ENCODE assay signal across 6 cellular contexts in genomic region chr4:41874873-41875272, GRCh38.
"Had no signal": no experiment of that assay in that cellular context is flagged by ENCODE, and none has a peak within 500 bp of the region (broad histone marks: within the 10 kb centered on the region; RNA-seq: fewer than 3 reads in every experiment).

No MANE protein-coding gene starts in this region.

- ATAC-seq: K562 had no signal

- H3K4me3 ChIP-seq: GM23248, K562 had no signal

- DNase-seq: GM23248, GOT3, HCEC 1CT, IMR-90 had no signal

- H3K9me3 Mint-ChIP-seq: H9 had no signal

- H3K27ac Mint-ChIP-seq: H9 had no signal

- H3K9ac ChIP-seq: GM23248 had no signal

- H3K27ac ChIP-seq: GM23248 had no signal

- H2AFZ ChIP-seq: GM23248 had no signal

- H3K4me3 Mint-ChIP-seq: H9 had no signal
